Comparison of ENCODE assay signal across 13 cellular contexts in the genomic region with DNA sequence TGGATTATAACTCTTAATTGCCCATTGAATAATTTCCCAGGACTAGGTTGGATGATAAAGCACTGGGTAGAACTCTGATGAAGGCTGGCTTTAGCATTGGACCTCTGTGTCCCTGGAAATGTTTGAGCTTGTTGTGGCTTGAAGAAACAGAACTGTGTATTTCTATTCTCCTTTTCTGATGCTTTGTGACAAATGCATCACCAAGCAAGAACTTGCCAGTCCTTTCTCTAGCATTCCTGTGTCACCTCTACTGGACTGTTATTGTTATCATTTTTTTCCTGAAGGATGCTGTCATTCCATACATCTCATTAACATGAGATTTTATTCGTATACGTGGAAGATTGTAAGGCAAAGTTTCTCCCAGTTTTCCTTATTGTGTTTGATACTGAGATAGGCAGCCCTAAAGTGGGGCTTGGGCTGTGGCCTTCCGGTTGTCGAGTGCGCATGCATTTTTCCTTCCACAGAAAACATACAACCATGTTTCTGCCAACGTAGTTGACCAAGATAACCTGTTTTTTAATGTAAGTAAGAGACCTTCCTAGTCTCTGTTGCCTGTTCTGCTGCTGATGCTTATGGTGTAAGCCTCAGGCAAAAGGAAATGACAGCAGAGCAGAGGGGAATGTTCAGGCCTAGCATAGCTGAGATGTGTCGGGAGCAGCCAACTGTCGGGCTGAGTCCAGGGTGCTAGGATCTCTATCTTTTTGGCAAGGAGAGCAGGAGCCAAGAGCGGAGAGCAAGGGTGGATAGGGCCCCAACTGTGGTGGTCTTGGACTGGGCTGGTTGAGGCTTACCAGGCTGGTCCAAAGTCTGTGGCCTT. TPM values are rescaled to one million over a fixed set of nuclear protein-coding genes. Genes with fewer than 3 reads are reported as not detected.
DNase-seq lines count a peak whose midpoint lies in the region; TF ChIP-seq lines count a peak whose summit lies in the region.
"Had no signal": no experiment of that assay in that cellular context is flagged by ENCODE, and none has a peak within 500 bp of the region (broad histone marks: within the 10 kb centered on the region; RNA-seq: fewer than 3 reads in every experiment).

No MANE protein-coding gene starts in this region.

- peaks cover 1% of the 10 kb centered on the region for H3K27me3 Mint-ChIP-seq in osteocyte (ENCODE audit: unreplicated experiment)

- no peaks in the 10 kb centered on the region for H3K36me3 ChIP-seq in right atrium auricular region
- H3K36me3 ChIP-seq: prostate gland had no signal

- H3K4me1 Mint-ChIP-seq in osteocyte (ENCODE audit: unreplicated experiment): peaks cover 48% of the 10 kb centered on the region

- TF ChIP-seq CTCF in right atrium auricular region (IDR thresholded peaks at IDR 0.05) (no peak), osteocyte (IDR thresholded peaks at IDR 0.05) (no peak)

- H3K4me3 ChIP-seq in right atrium auricular region: peak overlapping the region; percentile 16 to 65
- H3K4me3 ChIP-seq: prostate gland had no signal

- no peaks in the 10 kb centered on the region for H3K9me3 Mint-ChIP-seq in osteocyte (ENCODE audit: unreplicated experiment)
- H3K9me3 Mint-ChIP-seq: activated T-cell treated with anti-CD3 and anti-CD28 coated beads, Interleukin-2, amount 50 U/mL, for 4 hours; T-cell had no signal

- peaks cover 5% of the 10 kb centered on the region for H3K36me3 Mint-ChIP-seq in osteocyte (ENCODE audit: unreplicated experiment)
- H3K36me3 Mint-ChIP-seq: T-cell had no signal

- DNase-seq in right atrium auricular region (ENCODE audit: low spot score) (no peak), cardiac septum (ENCODE audit: low spot score) (no peak), hepatic stellate cell (ENCODE audit: low spot score) (peak; percentile 16), osteocyte (ENCODE audit: extremely low spot score, unreplicated experiment) (no peak), mesenteric fat pad (ENCODE audit: low spot score) (no peak), DMS53 treated with DMSO at 0.1 percent for 48 hours (lab: John Stamatoyannopoulos, UW; ENCODE audit: unreplicated experiment) (no peak), GF-D8 (lab: John Stamatoyannopoulos, UW) (no peak)
- no peak for DNase-seq in activated CD8-positive, alpha-beta memory T cell treated with anti-CD3 and anti-CD28 coated beads, Interleukin-2, amount 50 U/mL, for 48 hours
- DNase-seq: activated T-cell treated with anti-CD3 and anti-CD28 coated beads, Interleukin-2, amount 50 U/mL, for 4 hours; NCI-H187 treated with DMSO at 0.1 percent for 48 hours; stimulated activated CD4-positive, alpha-beta T cell treated with anti-CD3 and anti-CD28 coated beads, Interleukin-4, amount 100 ng/mL, for 1 hour; T-cell had no signal

- H3K4me1 ChIP-seq in right atrium auricular region: peaks cover 0 to 25% of the 10 kb centered on the region in 2 donors

- no peaks in the 10 kb centered on the region for H3K9me3 ChIP-seq in right atrium auricular region
- H3K9me3 ChIP-seq: prostate gland had no signal

- intact Hi-C loops in cardiac septum (cut with DNase I): no loop called here

- H3K27ac ChIP-seq in right atrium auricular region: peak overlapping the region; percentile 29 to 85
- H3K27ac ChIP-seq: prostate gland had no signal

- H3K27ac Mint-ChIP-seq in osteocyte (ENCODE audit: unreplicated experiment): peak overlapping the region; percentile 82
- H3K27ac Mint-ChIP-seq: T-cell had no signal

- peak overlapping the region; percentile 92 for H3K4me3 Mint-ChIP-seq in osteocyte (ENCODE audit: unreplicated experiment)

- peaks cover 0 to 5% of the 10 kb centered on the region in 2 donors for H3K27me3 ChIP-seq in right atrium auricular region

RNA-seq across cellular contexts. Expression of gene NTRK2, which starts 2.3 kb away (rescaled TPM):
- 10 to 100 TPM; 11.9 to 30.1 TPM for total RNA-seq in right atrium auricular region
- total RNA-seq in cardiac septum: 3.7 TPM
- 29.4 and 30.9 TPM in 2 replicates for total RNA-seq in osteocyte
- 14.4 TPM for total RNA-seq in mesenteric fat pad
